Comparison of ENCODE assay signal across 1 cellular context in genomic region chrX:151870603-151871002, GRCh38.
TF ChIP-seq lines count a peak whose summit lies in the region.

No MANE protein-coding gene starts in this region.

TF ChIP-seq in SK-N-SH, 30 proteins besides CTCF, POLR2A, EP300 and RAD21 (continued from another document):
- peak; percentile 89 for TF ChIP-seq NFIC (IDR thresholded peaks at IDR 0.05; ENCODE audit: borderline replicate concordance)
- TF ChIP-seq RXRA (IDR thresholded peaks at IDR 0.05; ENCODE audit: borderline replicate concordance, low read depth) = peak; percentile 94; the same call in 1 of the 2 replicates
- TF ChIP-seq FOXJ3 (CRISPR knock-in tag; IDR thresholded peaks at IDR 0.05) = no peak
- peak; percentile 92 for TF ChIP-seq FOSL2 (IDR thresholded peaks at IDR 0.05; ENCODE audit: borderline replicate concordance, low read depth)
- TF ChIP-seq CHD2 (IDR thresholded peaks at IDR 0.05; ENCODE audit: low read length, partially characterized antibody) = no peak
- no peak for TF ChIP-seq YY1 (IDR thresholded peaks at IDR 0.05; ENCODE audit: low read depth)
- TF ChIP-seq FOXM1 (IDR thresholded peaks at IDR 0.05; ENCODE audit: low read depth) = no peak
- peak; percentile 85 for TF ChIP-seq TCF12 (IDR thresholded peaks at IDR 0.05)
- TF ChIP-seq PBX3 (IDR thresholded peaks at IDR 0.05) = peak; percentile 55; the same call in 1 of the 2 replicates
- TF ChIP-seq USF2 (IDR thresholded peaks at IDR 0.05; ENCODE audit: borderline replicate concordance, low read depth, low read length) = no peak
- TF ChIP-seq, protein P1, sequence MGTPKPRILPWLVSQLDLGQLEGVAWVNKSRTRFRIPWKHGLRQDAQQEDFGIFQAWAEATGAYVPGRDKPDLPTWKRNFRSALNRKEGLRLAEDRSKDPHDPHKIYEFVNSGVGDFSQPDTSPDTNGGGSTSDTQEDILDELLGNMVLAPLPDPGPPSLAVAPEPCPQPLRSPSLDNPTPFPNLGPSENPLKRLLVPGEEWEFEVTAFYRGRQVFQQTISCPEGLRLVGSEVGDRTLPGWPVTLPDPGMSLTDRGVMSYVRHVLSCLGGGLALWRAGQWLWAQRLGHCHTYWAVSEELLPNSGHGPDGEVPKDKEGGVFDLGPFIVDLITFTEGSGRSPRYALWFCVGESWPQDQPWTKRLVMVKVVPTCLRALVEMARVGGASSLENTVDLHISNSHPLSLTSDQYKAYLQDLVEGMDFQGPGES (IDR thresholded peaks at IDR 0.05; ENCODE audit: low read depth, low read length) = no peak
- TF ChIP-seq ZBTB33 (IDR thresholded peaks at IDR 0.05; ENCODE audit: borderline replicate concordance, low read depth) = 0 out of 2 replicates have a peak, but pooled peaks have one; percentile 45
- TF ChIP-seq RCOR1 (IDR thresholded peaks at IDR 0.05; ENCODE audit: low read length) = no peak
- TF ChIP-seq POLR2AphosphoS5 (IDR thresholded peaks at IDR 0.05; ENCODE audit: low read depth, low read length) = 0 out of 2 replicates have a peak, but pooled peaks have one; percentile 24
- TF ChIP-seq MXI1 (IDR thresholded peaks at IDR 0.05; ENCODE audit: low read depth, low read length) = no peak
- TF ChIP-seq RFX5 (IDR thresholded peaks at IDR 0.05; ENCODE audit: low read length) = no peak
- TF ChIP-seq TEAD4 (IDR thresholded peaks at IDR 0.05; ENCODE audit: borderline replicate concordance, insufficient read depth) = peak; percentile 74; the same call in 1 of the 2 replicates
- peak; percentile 93 for TF ChIP-seq JUND (IDR thresholded peaks at IDR 0.05)
- no peak for TF ChIP-seq ELF1 (IDR thresholded peaks at IDR 0.05)
- no peak for TF ChIP-seq NRF1 (IDR thresholded peaks at IDR 0.05; ENCODE audit: low read depth, low read length)
- TF ChIP-seq SMC3 (IDR thresholded peaks at IDR 0.05; ENCODE audit: low read depth, low read length) = no peak
